Comparison of ENCODE assay signal across 16 cellular contexts in genomic region chr7:107304636-107305035, GRCh38.
DNase-seq lines count a peak whose midpoint lies in the region; ATAC-seq, FAIRE-seq and TF ChIP-seq lines count a peak whose summit lies in the region.
"Had no signal": no experiment of that assay in that cellular context is flagged by ENCODE, and none has a peak within 500 bp of the region (broad histone marks: within the 10 kb centered on the region; RNA-seq: fewer than 3 reads in every experiment).

No MANE protein-coding gene starts in this region.

- in situ Hi-C loops in G401 (cut with HindIII; ENCODE audit: low sequenced_read_pairs), result no loop called here

- no peaks in the 10 kb centered on the region for H3K27me3 ChIP-seq in left ventricle myocardium inferior (ENCODE audit: low read depth)
- H3K27me3 ChIP-seq in esophagus squamous epithelium, result no peaks in the 10 kb centered on the region

- DNase-seq in G401 (ENCODE audit: low spot score) (peak; percentile 81), T-helper 17 cell (no peak), cerebellum (ENCODE audit: low spot score) (peak; percentile 39), kidney (no peak), left ventricle myocardium inferior (no peak), esophagus squamous epithelium (lab: John Stamatoyannopoulos, UW) (no peak)
- DNase-seq in stimulated activated CD4-positive, alpha-beta T cell treated with anti-CD3 and anti-CD28 coated beads, Interleukin-1b, Interleukin-23, amount 100 ng/mL, for 48 hours, result no peak
- DNase-seq: ACHN; AML-193; CD4-positive, alpha-beta memory T cell; DMS79 treated with DMSO at 0.1 percent for 48 hours had no signal

- H3K4me3 Mint-ChIP-seq in T-helper 17 cell, result no peak overlapping the region
- H3K4me3 Mint-ChIP-seq: CD4-positive, alpha-beta memory T cell had no signal

- intact Hi-C loops in kidney (cut with DNase I), result loop anchor here (10.0 kb wide), 1 partner anchor 60 kb away; no protein-coding TSS in a partner anchor
- intact Hi-C loops in left ventricle myocardium inferior (cut with micrococcal nuclease), result no loop called here
- intact Hi-C loops in esophagus squamous epithelium (cut with DNase I), result no loop called here

- no peaks in the 10 kb centered on the region for H3K36me3 ChIP-seq in kidney (ENCODE audit: control insufficient read depth in 1 of 2, insufficient read depth in 2 of 2, low read length in 2 of 2)
- peaks cover 7% of the 10 kb centered on the region for H3K36me3 ChIP-seq in left ventricle myocardium inferior
- H3K36me3 ChIP-seq in esophagus squamous epithelium, result peaks cover 0 to 12% (median 0%) of the 10 kb centered on the region in 3 donors
- H3K36me3 ChIP-seq: HAP-1 had no signal

- H3K27ac Mint-ChIP-seq in T-helper 17 cell, result peak overlapping the region; percentile 0

- no peak for TF ChIP-seq POLR2A in esophagus squamous epithelium (IDR thresholded peaks at IDR 0.05)

- H3K27ac ChIP-seq in kidney (ENCODE audit: low read depth in 2 of 2, low read length in 2 of 2), result no peak overlapping the region
- no peak overlapping the region for H3K27ac ChIP-seq in left ventricle myocardium inferior (replicated peaks)
- H3K27ac ChIP-seq in esophagus squamous epithelium, result no peak overlapping the region
- H3K27ac ChIP-seq: HL-60 had no signal

- H3K4me1 Mint-ChIP-seq in T-helper 17 cell, result peaks cover 7% of the 10 kb centered on the region

- WGBS in esophagus squamous epithelium, 2 donors, result 67 to 76% methylated on average over 3 of the region's 3 CpGs

- H3K4me1 ChIP-seq in kidney (ENCODE audit: control insufficient read depth in 1 of 2, insufficient read depth in 1 of 2, low read depth in 1 of 2, low read length in 2 of 2) (no peaks in the 10 kb centered on the region), left ventricle myocardium inferior (peaks cover 23% of the 10 kb centered on the region), esophagus squamous epithelium (no peaks in the 10 kb centered on the region)
- H3K4me1 ChIP-seq: HAP-1 had no signal

- no peak for ATAC-seq in T-helper 17 cell
- ATAC-seq: GM12878 had no signal

- no peaks in the 10 kb centered on the region for H3K27me3 Mint-ChIP-seq in T-helper 17 cell
- H3K27me3 Mint-ChIP-seq: CD4-positive, alpha-beta memory T cell had no signal

- TF ChIP-seq CTCF in kidney (IDR thresholded peaks at IDR 0.05; ENCODE audit: borderline replicate concordance, extremely low read depth, insufficient read depth) (no peak), left ventricle myocardium inferior (IDR thresholded peaks at IDR 0.05; ENCODE audit: borderline replicate concordance) (no peak), esophagus squamous epithelium (IDR thresholded peaks at IDR 0.05) (no peak)

- H3K36me3 Mint-ChIP-seq in T-helper 17 cell (ENCODE audit: low read depth), result peaks cover 4% of the 10 kb centered on the region

- FAIRE-seq in kidney (lab: Jason Lieb, UNC), result no peak
- FAIRE-seq: A204.1, GM12878, GM19239 had no signal

- H3K4me3 ChIP-seq in kidney (ENCODE audit: low read length in 2 of 2) (no peak overlapping the region), left ventricle myocardium inferior (no peak overlapping the region), esophagus squamous epithelium (no peak overlapping the region)
- H3K4me3 ChIP-seq: GM12878, HAP-1 had no signal

- no peak overlapping the region for H3K9ac ChIP-seq in kidney (ENCODE audit: low read length in 2 of 2)

- H3K9me3 ChIP-seq in T-helper 17 cell (ENCODE audit: control insufficient read depth, low read length, poor library complexity, severe bottlenecking) (no peaks in the 10 kb centered on the region), kidney (ENCODE audit: control insufficient read depth in 1 of 2, low read length in 2 of 2) (no peaks in the 10 kb centered on the region), left ventricle myocardium inferior (replicated peaks) (peaks cover 8% of the 10 kb centered on the region), esophagus squamous epithelium (no peaks in the 10 kb centered on the region)
- H3K9me3 ChIP-seq: HAP-1 had no signal

Comparison
In these comparisons a context has a peak if more than half of its experiments do, and no peak if none do; other contexts are left out.
1. DNase-seq: peak in G401 (single experiment) and cerebellum (single experiment); none in T-helper 17 cell (0 of 3), kidney (single experiment), left ventricle myocardium inferior (single experiment), esophagus squamous epithelium (single experiment) and stimulated activated CD4-positive, alpha-beta T cell treated with anti-CD3 and anti-CD28 coated beads, Interleukin-1b, Interleukin-23, amount 100 ng/mL, for 48 hours (single experiment).